ENCODE assay signal across 8 cellular contexts in genomic region chr7:101094791-101095375, GRCh38. TPM values are rescaled to one million over a fixed set of nuclear protein-coding genes. Genes with fewer than 3 reads are reported as not detected.
DNase-seq lines count a peak whose midpoint lies in the region; ATAC-seq, FAIRE-seq and TF ChIP-seq lines count a peak whose summit lies in the region.

No MANE protein-coding gene starts in this region.

- H3K4me1 ChIP-seq in A549: peaks cover 37% of the 10 kb centered on the region
- H3K4me1 ChIP-seq in endodermal cell (ENCODE audit: control insufficient read depth, insufficient read depth, low read length): no peaks in the 10 kb centered on the region

- no peak overlapping the region for H3K9ac ChIP-seq in endodermal cell (ENCODE audit: extremely low read depth, low read length, poor library complexity, severe bottlenecking)

- TF ChIP-seq RAD21 in A549 (conservative IDR thresholded peaks at IDR 0.05 in 1 of 2, IDR thresholded peaks at IDR 0.05 in 1 of 2): peak; percentile 82 to 86

- TF ChIP-seq POLR2A in A549 (IDR thresholded peaks at IDR 0.05; ENCODE audit: low read length): no peak

- no peaks in the 10 kb centered on the region for H3K36me3 ChIP-seq in endodermal cell (ENCODE audit: control insufficient read depth, insufficient read depth, low read length)

- TF ChIP-seq CTCF in A549 (IDR thresholded peaks at IDR 0.05) (peak; percentile 84), GM12873 (IDR thresholded peaks at IDR 0.05; ENCODE audit: insufficient read depth, low read depth, low read length, missing control alignments) (peak; percentile 67), endodermal cell (conservative IDR thresholded peaks at IDR 0.05) (peak; percentile 85)

- H3K36me3 Mint-ChIP-seq in endodermal cell (ENCODE audit: low read depth): peaks cover 16% of the 10 kb centered on the region
- H3K36me3 Mint-ChIP-seq in natural killer cell treated with Interleukin-12 subunit alpha and Interleukin-12 subunit beta and Interleukin-15 and Interleukin-18, amount 100 ng/mL, for 72 hours: peaks cover 7% of the 10 kb centered on the region
- peaks cover 20% of the 10 kb centered on the region for H3K36me3 Mint-ChIP-seq in T-helper 2 cell treated with Interferon-gamma antibody and Interleukin-4, amounts not matched to agents 5 μg/mL and 100 μg/mL, for 36 hours (ENCODE audit: low read depth)
- peaks cover 28% of the 10 kb centered on the region for H3K36me3 Mint-ChIP-seq in activated T-helper 2 cell treated with anti-CD3 and anti-CD28 coated beads, Interferon-gamma antibody, Interleukin-2, Interleukin-4, amounts not matched to agents 10 μg/mL and 5 μg/mL and 100 μg/mL, durations not matched to agents 14 hours and 24 hours and 36 hours (ENCODE audit: low read depth)

- POLR2A ChIA-PET in A549 (lab: Yijun Ruan, JAX): interaction anchor here (0.6 to 1.4 kb wide), 4 partner anchors 28 to 204 kb away, joined by 3 to 7 read pairs (median 4); partner anchors contain the start of gene SERPINE1

- no peak overlapping the region for H3K4me3 Mint-ChIP-seq in endodermal cell
- H3K4me3 Mint-ChIP-seq in natural killer cell treated with Interleukin-12 subunit alpha and Interleukin-12 subunit beta and Interleukin-15 and Interleukin-18, amount 100 ng/mL, for 72 hours: no peak overlapping the region
- H3K4me3 Mint-ChIP-seq in T-helper 2 cell treated with Interferon-gamma antibody and Interleukin-4, amounts not matched to agents 5 μg/mL and 100 μg/mL, for 36 hours: no peak overlapping the region
- H3K4me3 Mint-ChIP-seq in activated T-helper 2 cell treated with anti-CD3 and anti-CD28 coated beads, Interferon-gamma antibody, Interleukin-2, Interleukin-4, amounts not matched to agents 10 μg/mL and 5 μg/mL and 100 μg/mL, durations not matched to agents 14 hours and 24 hours and 36 hours (ENCODE audit: low read depth): no peak overlapping the region

- WGBS in A549 (ENCODE audit: missing lambda C conversion rate): 28% methylated on average over 11 of the region's 12 CpGs
- 63 to 64% methylated on average over 7 to 12 of the region's 12 CpGs for WGBS in endodermal cell (ENCODE audit: insufficient coverage in 1 of 2, insufficient read length in 1 of 2), 2 experiments

- peaks cover under 1% of the 10 kb centered on the region for H3K4me1 Mint-ChIP-seq in endodermal cell
- peaks cover 25 to 32% of the 10 kb centered on the region in 2 donors for H3K4me1 Mint-ChIP-seq in natural killer cell treated with Interleukin-12 subunit alpha and Interleukin-12 subunit beta and Interleukin-15 and Interleukin-18, amount 100 ng/mL, for 72 hours (ENCODE audit: low read depth in 2 of 2)
- H3K4me1 Mint-ChIP-seq in T-helper 2 cell treated with Interferon-gamma antibody and Interleukin-4, amounts not matched to agents 5 μg/mL and 100 μg/mL, for 36 hours (ENCODE audit: low read depth): peaks cover 2% of the 10 kb centered on the region
- peaks cover 10% of the 10 kb centered on the region for H3K4me1 Mint-ChIP-seq in activated T-helper 2 cell treated with anti-CD3 and anti-CD28 coated beads, Interferon-gamma antibody, Interleukin-2, Interleukin-4, amounts not matched to agents 10 μg/mL and 5 μg/mL and 100 μg/mL, durations not matched to agents 14 hours and 24 hours and 36 hours (ENCODE audit: low read depth)

- H3K9me3 Mint-ChIP-seq in endodermal cell: peaks cover 19% of the 10 kb centered on the region
- H3K9me3 Mint-ChIP-seq in natural killer cell treated with Interleukin-12 subunit alpha and Interleukin-12 subunit beta and Interleukin-15 and Interleukin-18, amount 100 ng/mL, for 72 hours: no peaks in the 10 kb centered on the region
- no peaks in the 10 kb centered on the region for H3K9me3 Mint-ChIP-seq in T-helper 2 cell treated with Interferon-gamma antibody and Interleukin-4, amounts not matched to agents 5 μg/mL and 100 μg/mL, for 36 hours
- H3K9me3 Mint-ChIP-seq in activated T-helper 2 cell treated with anti-CD3 and anti-CD28 coated beads, Interferon-gamma antibody, Interleukin-2, Interleukin-4, amounts not matched to agents 10 μg/mL and 5 μg/mL and 100 μg/mL, durations not matched to agents 14 hours and 24 hours and 36 hours: no peaks in the 10 kb centered on the region

- no peak for FAIRE-seq in A549 (lab: Jason Lieb, UNC)

- peaks cover 5% of the 10 kb centered on the region for H3K27me3 Mint-ChIP-seq in endodermal cell (ENCODE audit: insufficient read depth)
- no peaks in the 10 kb centered on the region for H3K27me3 Mint-ChIP-seq in natural killer cell treated with Interleukin-12 subunit alpha and Interleukin-12 subunit beta and Interleukin-15 and Interleukin-18, amount 100 ng/mL, for 72 hours
- H3K27me3 Mint-ChIP-seq in T-helper 2 cell treated with Interferon-gamma antibody and Interleukin-4, amounts not matched to agents 5 μg/mL and 100 μg/mL, for 36 hours (ENCODE audit: low read depth): peaks cover under 1% of the 10 kb centered on the region
- no peaks in the 10 kb centered on the region for H3K27me3 Mint-ChIP-seq in activated T-helper 2 cell treated with anti-CD3 and anti-CD28 coated beads, Interferon-gamma antibody, Interleukin-2, Interleukin-4, amounts not matched to agents 10 μg/mL and 5 μg/mL and 100 μg/mL, durations not matched to agents 14 hours and 24 hours and 36 hours (ENCODE audit: low read depth)

- no peaks in the 10 kb centered on the region for H3K9me3 ChIP-seq in A549
- H3K9me3 ChIP-seq in endodermal cell (ENCODE audit: control insufficient read depth, low read length): no peaks in the 10 kb centered on the region

- intact Hi-C loops in activated T-helper 2 cell treated with anti-CD3 and anti-CD28 coated beads, Interferon-gamma antibody, Interleukin-2, Interleukin-4, amounts not matched to agents 10 μg/mL and 5 μg/mL and 100 μg/mL, durations not matched to agents 14 hours and 24 hours and 36 hours (cut with micrococcal nuclease): no loop called here

- H3K27ac Mint-ChIP-seq in endodermal cell: peak overlapping the region; percentile 55
- no peak overlapping the region for H3K27ac Mint-ChIP-seq in natural killer cell treated with Interleukin-12 subunit alpha and Interleukin-12 subunit beta and Interleukin-15 and Interleukin-18, amount 100 ng/mL, for 72 hours
- no peak overlapping the region for H3K27ac Mint-ChIP-seq in T-helper 2 cell treated with Interferon-gamma antibody and Interleukin-4, amounts not matched to agents 5 μg/mL and 100 μg/mL, for 36 hours
- no peak overlapping the region for H3K27ac Mint-ChIP-seq in activated T-helper 2 cell treated with anti-CD3 and anti-CD28 coated beads, Interferon-gamma antibody, Interleukin-2, Interleukin-4, amounts not matched to agents 10 μg/mL and 5 μg/mL and 100 μg/mL, durations not matched to agents 14 hours and 24 hours and 36 hours

- TF ChIP-seq EP300 in A549 (IDR thresholded peaks at IDR 0.05): no peak

- ATAC-seq in A549: peak; percentile 83 to 85
- peak; percentile 9 to 28 for ATAC-seq in natural killer cell treated with Interleukin-12 subunit alpha and Interleukin-12 subunit beta and Interleukin-15 and Interleukin-18, amount 100 ng/mL, for 72 hours
- no peak for ATAC-seq in HG03354 (IDR thresholded peaks at IDR 0.05; ENCODE audit: poor library complexity, severe bottlenecking, unreplicated experiment)

- DNase-seq in A549 (ENCODE audit: low read depth in 1 of 2, low spot score in 1 of 2) (peak; percentile 60 to 79), SHP77 (lab: John Stamatoyannopoulos, UW) (peak; percentile 25 to 55), endodermal cell (peak; percentile 92)
- DNase-seq in natural killer cell treated with Interleukin-12 subunit alpha and Interleukin-12 subunit beta and Interleukin-15 and Interleukin-18, amount 100 ng/mL, for 72 hours (ENCODE audit: low spot score): no peak
- no peak for DNase-seq in T-helper 2 cell treated with Interferon-gamma antibody and Interleukin-4, amounts not matched to agents 5 μg/mL and 100 μg/mL, for 36 hours (ENCODE audit: low spot score)
- DNase-seq in activated T-helper 2 cell treated with anti-CD3 and anti-CD28 coated beads, Interferon-gamma antibody, Interleukin-2, Interleukin-4, amounts not matched to agents 10 μg/mL and 5 μg/mL and 100 μg/mL, durations not matched to agents 14 hours and 24 hours and 36 hours (ENCODE audit: low spot score): no peak

- peak overlapping the region; percentile 38 for H3K4me2 ChIP-seq in A549

- H3K27me3 ChIP-seq in endodermal cell (ENCODE audit: control insufficient read depth, insufficient read depth, low read length, poor library complexity, severe bottlenecking): no peaks in the 10 kb centered on the region

- H3K4me3 ChIP-seq in A549: no peak overlapping the region
- no peak overlapping the region for H3K4me3 ChIP-seq in endodermal cell (ENCODE audit: low read length)

- CTCF ChIA-PET in A549 (lab: Yijun Ruan, JAX): interaction anchor here (0.6 to 20.0 kb wide), 22 partner anchors 9 to 205 kb away, joined by 3 to 600 read pairs (median 6); partner anchors contain the start of genes ACHE, SERPINE1, TRIM56 and UFSP1

- H3K27ac ChIP-seq in A549 (peak overlapping the region; percentile 50 to 94), endodermal cell (ENCODE audit: low read depth, low read length) (no peak overlapping the region)

RNA-seq across cellular contexts. Expression of gene TRIM56, which starts 9.6 kb away (rescaled TPM):
- polyA plus RNA-seq in A549 (2011; rRNA removed) (3.9 and 5.2 TPM in 2 replicates), A549 (2017; fragmentation: RNase III; extraction: RNeasy Plus Mini Kit Qiagen cat#74134 plus additional on column Dnase treatment) (15.6 to 17.8 TPM (median 16.5 TPM) in 3 replicates)
- 3.2 and 4.2 TPM in 2 replicates for polyA plus RNA-seq in A549 (2012; cell fraction: cytosol; rRNA removed)
- polyA plus RNA-seq in A549 (2012; cell fraction: nucleus; rRNA removed): 8.2 and 9.8 TPM in 2 replicates
- 8.1 and 14.2 TPM in 2 replicates for polyA minus RNA-seq in A549 (2011; rRNA and poly(A)+ RNA removed)
- 10 to 100 TPM; 16.5 to 23.0 TPM for total RNA-seq in endodermal cell
- 5.1 TPM for polyA plus RNA-seq in endodermal cell (2013, experiment 1 of 2)
- 3.6 TPM for polyA plus RNA-seq in endodermal cell (2013, experiment 2 of 2)
- 10 to 100 TPM; 54.8 to 73.7 TPM for total RNA-seq in natural killer cell treated with Interleukin-12 subunit alpha and Interleukin-12 subunit beta and Interleukin-15 and Interleukin-18, amount 100 ng/mL, for 72 hours
- total RNA-seq in activated T-helper 2 cell treated with anti-CD3 and anti-CD28 coated beads, Interferon-gamma antibody, Interleukin-2, Interleukin-4, amounts not matched to agents 10 μg/mL and 5 μg/mL and 100 μg/mL, durations not matched to agents 14 hours and 24 hours and 36 hours: 42.6 and 43.8 TPM in 2 replicates

RNA-seq across cellular contexts. Expression of gene SERPINE1, which starts 32.0 kb away (rescaled TPM):
- 300 and 355 TPM in 2 replicates for polyA plus RNA-seq in A549 (2011; rRNA removed)
- 315 and 419 TPM in 2 replicates for polyA plus RNA-seq in A549 (2012; cell fraction: cytosol; rRNA removed)
- 684 and 700 TPM in 2 replicates for polyA plus RNA-seq in A549 (2012; cell fraction: nucleus; rRNA removed)
- polyA plus RNA-seq in A549 (2017; fragmentation: RNase III; extraction: RNeasy Plus Mini Kit Qiagen cat#74134 plus additional on column Dnase treatment): 286 to 399 TPM (median 346 TPM) in 3 replicates
- polyA minus RNA-seq in A549 (2011; rRNA and poly(A)+ RNA removed): 377 and 382 TPM in 2 replicates
- total RNA-seq in endodermal cell: 1 to 10 TPM in 1 of 2 donors, under 1 TPM in 1; 0.89 to 4.9 TPM
- 6.6 TPM for polyA plus RNA-seq in endodermal cell (2013, experiment 1 of 2)
- 8.2 TPM for polyA plus RNA-seq in endodermal cell (2013, experiment 2 of 2)
- not detected for total RNA-seq in natural killer cell treated with Interleukin-12 subunit alpha and Interleukin-12 subunit beta and Interleukin-15 and Interleukin-18, amount 100 ng/mL, for 72 hours
- total RNA-seq in activated T-helper 2 cell treated with anti-CD3 and anti-CD28 coated beads, Interferon-gamma antibody, Interleukin-2, Interleukin-4, amounts not matched to agents 10 μg/mL and 5 μg/mL and 100 μg/mL, durations not matched to agents 14 hours and 24 hours and 36 hours: 0.23 TPM in 2 replicates

RNA-seq across cellular contexts. Expression of gene AP1S1, which starts 59.4 kb away (rescaled TPM):
- polyA plus RNA-seq in A549 (2011; rRNA removed): 107 and 128 TPM in 2 replicates
- 163 and 166 TPM in 2 replicates for polyA plus RNA-seq in A549 (2012; cell fraction: cytosol; rRNA removed)
- 79.8 and 104 TPM in 2 replicates for polyA plus RNA-seq in A549 (2012; cell fraction: nucleus; rRNA removed)
- 181 to 187 TPM (median 182 TPM) in 3 replicates for polyA plus RNA-seq in A549 (2017; fragmentation: RNase III; extraction: RNeasy Plus Mini Kit Qiagen cat#74134 plus additional on column Dnase treatment)
- 48.5 and 54.1 TPM in 2 replicates for polyA minus RNA-seq in A549 (2011; rRNA and poly(A)+ RNA removed)
- 10 to 100 TPM; 43.8 to 50.2 TPM for total RNA-seq in endodermal cell
- polyA plus RNA-seq in endodermal cell (2013, experiment 1 of 2): 59.8 TPM
- 59.3 TPM for polyA plus RNA-seq in endodermal cell (2013, experiment 2 of 2)
- total RNA-seq in natural killer cell treated with Interleukin-12 subunit alpha and Interleukin-12 subunit beta and Interleukin-15 and Interleukin-18, amount 100 ng/mL, for 72 hours: 10 to 100 TPM; 30.9 to 39.4 TPM
- 41.8 and 42.8 TPM in 2 replicates for total RNA-seq in activated T-helper 2 cell treated with anti-CD3 and anti-CD28 coated beads, Interferon-gamma antibody, Interleukin-2, Interleukin-4, amounts not matched to agents 10 μg/mL and 5 μg/mL and 100 μg/mL, durations not matched to agents 14 hours and 24 hours and 36 hours

Comparison
In these comparisons a context has a peak if more than half of its experiments do, and no peak if none do; other contexts are left out.
1. DNase-seq: peak in A549 (2 of 2), SHP77 (2 of 2) and endodermal cell (single experiment); none in natural killer cell treated with Interleukin-12 subunit alpha and Interleukin-12 subunit beta and Interleukin-15 and Interleukin-18, amount 100 ng/mL, for 72 hours (single experiment), T-helper 2 cell treated with Interferon-gamma antibody and Interleukin-4, amounts not matched to agents 5 μg/mL and 100 μg/mL, for 36 hours (single experiment) and activated T-helper 2 cell treated with anti-CD3 and anti-CD28 coated beads, Interferon-gamma antibody, Interleukin-2, Interleukin-4, amounts not matched to agents 10 μg/mL and 5 μg/mL and 100 μg/mL, durations not matched to agents 14 hours and 24 hours and 36 hours (single experiment).
2. Peak in every context shown above with its lines, with median percentiles within 50 percentile points of each other: CTCF ChIP-seq.